Comparison of ENCODE assay signal across 1 cellular context in genomic region chr17:64385187-64386083, GRCh38.
TF ChIP-seq lines count a peak whose summit lies in the region.

No MANE protein-coding gene starts in this region.

TF ChIP-seq in HepG2, 621 proteins besides CTCF, POLR2A, EP300 and RAD21 (continued from another document and continues in another):
- TF ChIP-seq, protein P1, sequence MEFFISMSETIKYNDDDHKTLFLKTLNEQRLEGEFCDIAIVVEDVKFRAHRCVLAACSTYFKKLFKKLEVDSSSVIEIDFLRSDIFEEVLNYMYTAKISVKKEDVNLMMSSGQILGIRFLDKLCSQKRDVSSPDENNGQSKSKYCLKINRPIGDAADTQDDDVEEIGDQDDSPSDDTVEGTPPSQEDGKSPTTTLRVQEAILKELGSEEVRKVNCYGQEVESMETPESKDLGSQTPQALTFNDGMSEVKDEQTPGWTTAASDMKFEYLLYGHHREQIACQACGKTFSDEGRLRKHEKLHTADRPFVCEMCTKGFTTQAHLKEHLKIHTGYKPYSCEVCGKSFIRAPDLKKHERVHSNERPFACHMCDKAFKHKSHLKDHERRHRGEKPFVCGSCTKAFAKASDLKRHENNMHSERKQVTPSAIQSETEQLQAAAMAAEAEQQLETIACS (CRISPR knock-in tag; IDR thresholded peaks at IDR 0.05) = no peak
- TF ChIP-seq HNF4G (IDR thresholded peaks at IDR 0.05; ENCODE audit: borderline replicate concordance, low read depth, low read length) = peak; percentile 59; the same call in 1 of the 2 replicates
- TF ChIP-seq HNF4G (CRISPR knock-in tag; IDR thresholded peaks at IDR 0.05; ENCODE audit: borderline replicate concordance, low read depth) = peak; percentile 73; the same call in 1 of the 2 replicates
- TF ChIP-seq TARDBP (CRISPR knock-in tag; IDR thresholded peaks at IDR 0.05) = peak; percentile 93
- TF ChIP-seq HINFP (CRISPR knock-in tag; IDR thresholded peaks at IDR 0.05; ENCODE audit: low read depth) = peak; percentile 65; the same call in 1 of the 2 replicates
- TF ChIP-seq HOXA7 (CRISPR knock-in tag; IDR thresholded peaks at IDR 0.05) = no peak
- peak; percentile 98 for TF ChIP-seq ZBTB7B (CRISPR knock-in tag; IDR thresholded peaks at IDR 0.05)
- peak; percentile 43; the same call in 1 of the 2 replicates for TF ChIP-seq BRD4 (CRISPR knock-in tag; IDR thresholded peaks at IDR 0.05)
- no peak for TF ChIP-seq MBD4 (IDR thresholded peaks at IDR 0.05; ENCODE audit: borderline replicate concordance, low read length)
- TF ChIP-seq, protein P2, sequence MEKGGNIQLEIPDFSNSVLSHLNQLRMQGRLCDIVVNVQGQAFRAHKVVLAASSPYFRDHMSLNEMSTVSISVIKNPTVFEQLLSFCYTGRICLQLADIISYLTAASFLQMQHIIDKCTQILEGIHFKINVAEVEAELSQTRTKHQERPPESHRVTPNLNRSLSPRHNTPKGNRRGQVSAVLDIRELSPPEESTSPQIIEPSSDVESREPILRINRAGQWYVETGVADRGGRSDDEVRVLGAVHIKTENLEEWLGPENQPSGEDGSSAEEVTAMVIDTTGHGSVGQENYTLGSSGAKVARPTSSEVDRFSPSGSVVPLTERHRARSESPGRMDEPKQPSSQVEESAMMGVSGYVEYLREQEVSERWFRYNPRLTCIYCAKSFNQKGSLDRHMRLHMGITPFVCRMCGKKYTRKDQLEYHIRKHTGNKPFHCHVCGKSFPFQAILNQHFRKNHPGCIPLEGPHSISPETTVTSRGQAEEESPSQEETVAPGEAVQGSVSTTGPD (CRISPR knock-in tag; IDR thresholded peaks at IDR 0.05) = peak; percentile 91
- TF ChIP-seq ZC3H13 (CRISPR knock-in tag; IDR thresholded peaks at IDR 0.05) = peak; percentile 78; the same call in 1 of the 2 replicates
- peak; percentile 81; the same call in 1 of the 2 replicates for TF ChIP-seq YEATS2 (CRISPR knock-in tag; IDR thresholded peaks at IDR 0.05; ENCODE audit: borderline replicate concordance)
- peak; percentile 82; the same call in 1 of the 2 replicates for TF ChIP-seq XBP1 (CRISPR knock-in tag; IDR thresholded peaks at IDR 0.05)
- TF ChIP-seq FOXC1 (CRISPR knock-in tag; IDR thresholded peaks at IDR 0.05; ENCODE audit: borderline replicate concordance) = no peak
- peak; percentile 68 for TF ChIP-seq SKI (IDR thresholded peaks at IDR 0.05; ENCODE audit: partially characterized antibody)
- TF ChIP-seq, protein P3, sequence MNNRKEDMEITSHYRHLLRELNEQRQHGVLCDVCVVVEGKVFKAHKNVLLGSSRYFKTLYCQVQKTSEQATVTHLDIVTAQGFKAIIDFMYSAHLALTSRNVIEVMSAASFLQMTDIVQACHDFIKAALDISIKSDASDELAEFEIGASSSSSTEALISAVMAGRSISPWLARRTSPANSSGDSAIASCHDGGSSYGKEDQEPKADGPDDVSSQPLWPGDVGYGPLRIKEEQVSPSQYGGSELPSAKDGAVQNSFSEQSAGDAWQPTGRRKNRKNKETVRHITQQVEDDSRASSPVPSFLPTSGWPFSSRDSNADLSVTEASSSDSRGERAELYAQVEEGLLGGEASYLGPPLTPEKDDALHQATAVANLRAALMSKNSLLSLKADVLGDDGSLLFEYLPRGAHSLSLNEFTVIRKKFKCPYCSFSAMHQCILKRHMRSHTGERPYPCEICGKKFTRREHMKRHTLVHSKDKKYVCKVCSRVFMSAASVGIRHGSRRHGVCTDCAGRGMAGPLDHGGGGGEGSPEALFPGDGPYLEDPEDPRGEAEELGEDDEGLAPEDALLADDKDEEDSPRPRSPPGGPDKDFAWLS (CRISPR knock-in tag; IDR thresholded peaks at IDR 0.05; ENCODE audit: borderline replicate concordance) = no peak
- TF ChIP-seq FOSL2 (CRISPR knock-in tag; IDR thresholded peaks at IDR 0.05) = peak; percentile 100
- TF ChIP-seq MED8 (CRISPR knock-in tag; IDR thresholded peaks at IDR 0.05; ENCODE audit: insufficient replicate concordance) = no peak
- TF ChIP-seq, protein P4, sequence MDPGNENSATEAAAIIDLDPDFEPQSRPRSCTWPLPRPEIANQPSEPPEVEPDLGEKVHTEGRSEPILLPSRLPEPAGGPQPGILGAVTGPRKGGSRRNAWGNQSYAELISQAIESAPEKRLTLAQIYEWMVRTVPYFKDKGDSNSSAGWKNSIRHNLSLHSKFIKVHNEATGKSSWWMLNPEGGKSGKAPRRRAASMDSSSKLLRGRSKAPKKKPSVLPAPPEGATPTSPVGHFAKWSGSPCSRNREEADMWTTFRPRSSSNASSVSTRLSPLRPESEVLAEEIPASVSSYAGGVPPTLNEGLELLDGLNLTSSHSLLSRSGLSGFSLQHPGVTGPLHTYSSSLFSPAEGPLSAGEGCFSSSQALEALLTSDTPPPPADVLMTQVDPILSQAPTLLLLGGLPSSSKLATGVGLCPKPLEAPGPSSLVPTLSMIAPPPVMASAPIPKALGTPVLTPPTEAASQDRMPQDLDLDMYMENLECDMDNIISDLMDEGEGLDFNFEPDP (CRISPR knock-in tag; conservative IDR thresholded peaks at IDR 0.05) = no peak
- peak; percentile 90 for TF ChIP-seq FOXK1 (CRISPR knock-in tag; IDR thresholded peaks at IDR 0.05; ENCODE audit: borderline replicate concordance, low read depth)
- no peak for TF ChIP-seq NFIB (CRISPR knock-in tag; IDR thresholded peaks at IDR 0.05; ENCODE audit: borderline replicate concordance)
- TF ChIP-seq RBAK (CRISPR knock-in tag; IDR thresholded peaks at IDR 0.05) = no peak
- TF ChIP-seq, protein P5, sequence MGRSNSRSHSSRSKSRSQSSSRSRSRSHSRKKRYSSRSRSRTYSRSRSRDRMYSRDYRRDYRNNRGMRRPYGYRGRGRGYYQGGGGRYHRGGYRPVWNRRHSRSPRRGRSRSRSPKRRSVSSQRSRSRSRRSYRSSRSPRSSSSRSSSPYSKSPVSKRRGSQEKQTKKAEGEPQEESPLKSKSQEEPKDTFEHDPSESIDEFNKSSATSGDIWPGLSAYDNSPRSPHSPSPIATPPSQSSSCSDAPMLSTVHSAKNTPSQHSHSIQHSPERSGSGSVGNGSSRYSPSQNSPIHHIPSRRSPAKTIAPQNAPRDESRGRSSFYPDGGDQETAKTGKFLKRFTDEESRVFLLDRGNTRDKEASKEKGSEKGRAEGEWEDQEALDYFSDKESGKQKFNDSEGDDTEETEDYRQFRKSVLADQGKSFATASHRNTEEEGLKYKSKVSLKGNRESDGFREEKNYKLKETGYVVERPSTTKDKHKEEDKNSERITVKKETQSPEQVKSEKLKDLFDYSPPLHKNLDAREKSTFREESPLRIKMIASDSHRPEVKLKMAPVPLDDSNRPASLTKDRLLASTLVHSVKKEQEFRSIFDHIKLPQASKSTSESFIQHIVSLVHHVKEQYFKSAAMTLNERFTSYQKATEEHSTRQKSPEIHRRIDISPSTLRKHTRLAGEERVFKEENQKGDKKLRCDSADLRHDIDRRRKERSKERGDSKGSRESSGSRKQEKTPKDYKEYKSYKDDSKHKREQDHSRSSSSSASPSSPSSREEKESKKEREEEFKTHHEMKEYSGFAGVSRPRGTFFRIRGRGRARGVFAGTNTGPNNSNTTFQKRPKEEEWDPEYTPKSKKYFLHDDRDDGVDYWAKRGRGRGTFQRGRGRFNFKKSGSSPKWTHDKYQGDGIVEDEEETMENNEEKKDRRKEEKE (IDR thresholded peaks at IDR 0.05) = no peak
- no peak; the same call in 1 of the 2 replicates for TF ChIP-seq NAIF1 (CRISPR knock-in tag; IDR thresholded peaks at IDR 0.05; ENCODE audit: borderline replicate concordance)
- TF ChIP-seq ZNF883 (CRISPR knock-in tag; IDR thresholded peaks at IDR 0.05; ENCODE audit: not compliant biosample characterization) = no peak
- no peak for TF ChIP-seq HMGA1 (CRISPR knock-in tag; conservative IDR thresholded peaks at IDR 0.05)
- no peak for TF ChIP-seq ZNF773 (CRISPR knock-in tag; IDR thresholded peaks at IDR 0.05; ENCODE audit: borderline replicate concordance)
- peak; percentile 73 for TF ChIP-seq SOX13 (IDR thresholded peaks at IDR 0.05)
- peak in 1 of 2 experiments; percentile 89; a peak in 2 of 4 replicates for TF ChIP-seq SOX13 (CRISPR knock-in tag; conservative IDR thresholded peaks at IDR 0.05 in 1 of 2, IDR thresholded peaks at IDR 0.05 in 1 of 2)
- 0 out of 2 replicates have a peak, but pooled peaks have one; percentile 24 for TF ChIP-seq ZFP90 (CRISPR knock-in tag; IDR thresholded peaks at IDR 0.05; ENCODE audit: borderline replicate concordance)
- TF ChIP-seq, protein P6, sequence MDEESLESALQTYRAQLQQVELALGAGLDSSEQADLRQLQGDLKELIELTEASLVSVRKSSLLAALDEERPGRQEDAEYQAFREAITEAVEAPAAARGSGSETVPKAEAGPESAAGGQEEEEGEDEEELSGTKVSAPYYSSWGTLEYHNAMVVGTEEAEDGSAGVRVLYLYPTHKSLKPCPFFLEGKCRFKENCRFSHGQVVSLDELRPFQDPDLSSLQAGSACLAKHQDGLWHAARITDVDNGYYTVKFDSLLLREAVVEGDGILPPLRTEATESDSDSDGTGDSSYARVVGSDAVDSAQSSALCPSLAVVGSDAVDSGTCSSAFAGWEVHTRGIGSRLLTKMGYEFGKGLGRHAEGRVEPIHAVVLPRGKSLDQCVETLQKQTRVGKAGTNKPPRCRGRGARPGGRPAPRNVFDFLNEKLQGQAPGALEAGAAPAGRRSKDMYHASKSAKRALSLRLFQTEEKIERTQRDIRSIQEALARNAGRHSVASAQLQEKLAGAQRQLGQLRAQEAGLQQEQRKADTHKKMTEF (CRISPR knock-in tag; IDR thresholded peaks at IDR 0.05) = peak; percentile 99
- TF ChIP-seq ZBTB33 (CRISPR knock-in tag; IDR thresholded peaks at IDR 0.05) = peak; percentile 83
- TF ChIP-seq PHB2 (IDR thresholded peaks at IDR 0.05; ENCODE audit: partially characterized antibody) = no peak
- TF ChIP-seq MTA1 (CRISPR knock-in tag; IDR thresholded peaks at IDR 0.05; ENCODE audit: borderline replicate concordance) = peak; percentile 88
- TF ChIP-seq POLR2AphosphoS5 (IDR thresholded peaks at IDR 0.05; ENCODE audit: low read depth, low read length) = peak; percentile 66; the same call in 1 of the 2 replicates
- no peak for TF ChIP-seq HNRNPH1 (optimal IDR thresholded peaks at IDR 0.05; ENCODE audit: low read depth, low read length)
- TF ChIP-seq PTBP1 (IDR thresholded peaks at IDR 0.05; ENCODE audit: low read depth, low read length, poor library complexity, severe bottlenecking) = peak; percentile 59
- no peak for TF ChIP-seq GZF1 (CRISPR knock-in tag; IDR thresholded peaks at IDR 0.05)
- peak; percentile 99 for TF ChIP-seq RARA (CRISPR knock-in tag; IDR thresholded peaks at IDR 0.05)
- TF ChIP-seq AFF4 (CRISPR knock-in tag; IDR thresholded peaks at IDR 0.05) = no peak
- TF ChIP-seq, protein P7, sequence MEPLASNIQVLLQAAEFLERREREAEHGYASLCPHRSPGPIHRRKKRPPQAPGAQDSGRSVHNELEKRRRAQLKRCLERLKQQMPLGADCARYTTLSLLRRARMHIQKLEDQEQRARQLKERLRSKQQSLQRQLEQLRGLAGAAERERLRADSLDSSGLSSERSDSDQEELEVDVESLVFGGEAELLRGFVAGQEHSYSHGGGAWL (CRISPR knock-in tag; IDR thresholded peaks at IDR 0.05) = peak; percentile 48; the same call in 1 of the 2 replicates
